18 cellular contexts compared by ENCODE assay signal in the genomic region with DNA sequence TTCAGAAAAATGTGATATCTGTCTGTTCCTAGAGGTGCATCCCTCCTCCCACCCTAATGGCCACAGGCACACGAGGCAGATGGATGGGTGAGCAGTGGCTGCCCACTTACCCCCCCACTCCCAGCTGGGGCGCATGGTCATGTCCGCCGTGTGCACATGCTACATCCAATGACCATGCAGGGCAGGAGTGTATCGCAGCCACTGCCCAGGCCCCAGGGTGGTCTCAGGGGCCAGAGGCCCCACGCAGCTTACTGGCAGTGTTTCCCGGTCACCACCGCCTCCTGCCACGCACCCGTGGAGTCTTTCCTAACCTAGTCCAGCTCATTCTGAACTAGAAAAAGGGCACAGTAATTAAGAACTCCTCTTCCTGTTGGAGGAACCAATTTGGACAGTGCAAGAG. TPM values are rescaled to one million over a fixed set of nuclear protein-coding genes. Genes with fewer than 3 reads are reported as not detected.
"Had no signal": no experiment of that assay in that cellular context is flagged by ENCODE, and none has a peak within 500 bp of the region (broad histone marks: within the 10 kb centered on the region; RNA-seq: fewer than 3 reads in every experiment).

No MANE protein-coding gene starts in this region.

- H3K27ac ChIP-seq: brain microvascular endothelial cell, coronary artery, sigmoid colon, tibial nerve, uterus had no signal

- H3K27me3 Mint-ChIP-seq: activated CD4-positive, alpha-beta memory T cell treated with anti-CD3 and anti-CD28 coated beads, Interleukin-2, amount 10 ng/mL, durations not matched to agents 7 days and 5 days; central memory CD8-positive, alpha-beta T cell had no signal

- H3K36me3 ChIP-seq: brain microvascular endothelial cell, sigmoid colon, tibial nerve, uterus had no signal

- H3K9me3 Mint-ChIP-seq: activated CD4-positive, alpha-beta memory T cell treated with anti-CD3 and anti-CD28 coated beads, Interleukin-2, amount 10 ng/mL, durations not matched to agents 7 days and 5 days; central memory CD8-positive, alpha-beta T cell; stimulated activated naive B cell treated with anti-CD40 and anti-IgM and Interleukin-4, amounts not matched to agents 10 μg/mL and 1 μg/mL and 100 μg/mL, for 72 hours had no signal

- H3K27ac Mint-ChIP-seq: activated CD4-positive, alpha-beta memory T cell treated with anti-CD3 and anti-CD28 coated beads, Interleukin-2, amount 10 ng/mL, durations not matched to agents 7 days and 5 days; activated naive CD8-positive, alpha-beta T cell treated with anti-CD3 and anti-CD28 coated beads, Interleukin-2, amount 50 U/mL, for 24 hours; nephron progenitor cell; stimulated activated naive B cell treated with anti-CD40 and anti-IgM and Interleukin-4, amounts not matched to agents 10 μg/mL and 1 μg/mL and 100 μg/mL, for 72 hours; WTC11 had no signal

- H3K4me3 ChIP-seq: coronary artery, sigmoid colon, tibial nerve, uterus had no signal

- H3K4me1 ChIP-seq: sigmoid colon, tibial nerve, uterus had no signal

- ATAC-seq: activated naive CD8-positive, alpha-beta T cell treated with anti-CD3 and anti-CD28 coated beads, Interleukin-2, amount 50 U/mL, for 24 hours; stimulated activated naive B cell treated with anti-CD40 and anti-IgM and Interleukin-4, amounts not matched to agents 10 μg/mL and 1 μg/mL and 100 μg/mL, for 72 hours had no signal

- H3K27me3 ChIP-seq: brain microvascular endothelial cell, sigmoid colon, tibial nerve, uterus had no signal

- H3K4me1 Mint-ChIP-seq: nephron progenitor cell had no signal

- DNase-seq: activated CD4-positive, alpha-beta memory T cell treated with anti-CD3 and anti-CD28 coated beads, Interleukin-2, amount 10 ng/mL, durations not matched to agents 7 days and 5 days; activated CD4-positive, alpha-beta T cell treated with anti-CD3 and anti-CD28 coated beads for 4 hours; activated naive CD8-positive, alpha-beta T cell treated with anti-CD3 and anti-CD28 coated beads, Interleukin-2, amount 50 U/mL, for 24 hours; aorta; brain microvascular endothelial cell; erythroblast; hypothalamus; islet precursor cell; nephron progenitor cell; occipital lobe; sigmoid colon; stimulated activated CD4-positive, alpha-beta T cell treated with anti-CD3 and anti-CD28 coated beads, Interleukin-4, amount 100 ng/mL, for 24 hours; stimulated activated naive B cell treated with anti-CD40 and anti-IgM and Interleukin-4, amounts not matched to agents 10 μg/mL and 1 μg/mL and 100 μg/mL, for 72 hours; uterus had no signal

- H3K4me3 Mint-ChIP-seq: nephron progenitor cell; stimulated activated naive B cell treated with anti-CD40 and anti-IgM and Interleukin-4, amounts not matched to agents 10 μg/mL and 1 μg/mL and 100 μg/mL, for 72 hours; WTC11 had no signal

- H3K9me3 ChIP-seq: sigmoid colon, tibial nerve, uterus had no signal

- H3K36me3 Mint-ChIP-seq: stimulated activated naive B cell treated with anti-CD40 and anti-IgM and Interleukin-4, amounts not matched to agents 10 μg/mL and 1 μg/mL and 100 μg/mL, for 72 hours had no signal

RNA-seq across cellular contexts. Expression of a gene that starts 11.7 kb away (rescaled TPM):
- total RNA-seq: activated CD4-positive, alpha-beta memory T cell treated with anti-CD3 and anti-CD28 coated beads, Interleukin-2, amount 10 ng/mL, durations not matched to agents 7 days and 5 days had no signal
